12 cellular contexts compared by ENCODE assay signal in genomic region chr13:81872581-81872980, GRCh38.
DNase-seq lines count a peak whose midpoint lies in the region; ATAC-seq and TF ChIP-seq lines count a peak whose summit lies in the region.
"Had no signal": no experiment of that assay in that cellular context is flagged by ENCODE, and none has a peak within 500 bp of the region (broad histone marks: within the 10 kb centered on the region; RNA-seq: fewer than 3 reads in every experiment).

No MANE protein-coding gene starts in this region.

- H3K36me3 Mint-ChIP-seq in CD14-positive monocyte: no peaks in the 10 kb centered on the region
- H3K36me3 Mint-ChIP-seq in naive thymus-derived CD8-positive, alpha-beta T cell: peaks cover 0 to 7% (median 0%) of the 10 kb centered on the region in 3 donors

- no peak for ATAC-seq in GM18519 (IDR thresholded peaks at IDR 0.05; ENCODE audit: low FRiP score, unreplicated experiment)
- no peak for ATAC-seq in naive thymus-derived CD8-positive, alpha-beta T cell
- ATAC-seq: K562, left cardiac atrium had no signal

- intact Hi-C loops in CD14-positive monocyte (cut with micrococcal nuclease): no loop called here

- DNase-seq in Caki2 (ENCODE audit: low read depth): peak; percentile 6
- peak; percentile 50 for DNase-seq in HT1080 (ENCODE audit: low read depth)
- peak; percentile 70 for DNase-seq in OCI-M1 (lab: John Stamatoyannopoulos, UW)
- peak; percentile 3 for DNase-seq in iris pigment epithelial cell (ENCODE audit: low read depth)
- no peak for DNase-seq in CD14-positive monocyte (ENCODE audit: low spot score)
- DNase-seq in naive thymus-derived CD8-positive, alpha-beta T cell: no peak
- no peak for DNase-seq in NOMO-1 treated with DMSO at 0.1 percent for 48 hours (lab: John Stamatoyannopoulos, UW; ENCODE audit: unreplicated experiment)
- DNase-seq: activated CD4-positive, alpha-beta T cell treated with anti-CD3 and anti-CD28 coated beads, Interleukin-2, amount 50 U/mL, for 48 hours; colonic mucosa; left cardiac atrium had no signal

- no peak overlapping the region for H3K27ac Mint-ChIP-seq in CD14-positive monocyte
- no peak overlapping the region for H3K27ac Mint-ChIP-seq in naive thymus-derived CD8-positive, alpha-beta T cell

- POLR2A ChIA-PET in naive thymus-derived CD8-positive, alpha-beta T cell (lab: Charles Lee): no interaction called here

- no peaks in the 10 kb centered on the region for H3K4me1 Mint-ChIP-seq in CD14-positive monocyte
- H3K4me1 Mint-ChIP-seq in naive thymus-derived CD8-positive, alpha-beta T cell: no peaks in the 10 kb centered on the region

- H3K9me3 Mint-ChIP-seq in CD14-positive monocyte: peaks cover 2 to 18% (median 8%) of the 10 kb centered on the region in 7 donors
- H3K9me3 Mint-ChIP-seq in naive thymus-derived CD8-positive, alpha-beta T cell: peaks cover 3 to 55% (median 23%) of the 10 kb centered on the region in 9 donors

- in situ Hi-C loops in Caki2 (cut with HindIII; ENCODE audit: low pct_unique_long_range_greater_than_20kb, low sequenced_read_pairs): no loop called here

- no peak for TF ChIP-seq CTCF in CD14-positive monocyte (IDR thresholded peaks at IDR 0.05)

- H3K27me3 Mint-ChIP-seq in CD14-positive monocyte (ENCODE audit: low read depth in 3 of 3): no peaks in the 10 kb centered on the region
- H3K27me3 Mint-ChIP-seq in naive thymus-derived CD8-positive, alpha-beta T cell: no peaks in the 10 kb centered on the region

- H3K4me3 Mint-ChIP-seq in CD14-positive monocyte: no peak overlapping the region
- no peak overlapping the region for H3K4me3 Mint-ChIP-seq in naive thymus-derived CD8-positive, alpha-beta T cell

Comparison
In these comparisons a context has a peak if more than half of its experiments do, and no peak if none do; other contexts are left out.
1. DNase-seq: peak in Caki2 (single experiment), HT1080 (single experiment), OCI-M1 (single experiment) and iris pigment epithelial cell (single experiment); none in CD14-positive monocyte (single experiment), naive thymus-derived CD8-positive, alpha-beta T cell (0 of 10) and NOMO-1 treated with DMSO at 0.1 percent for 48 hours (single experiment).